ENCODE assay signal across 22 cellular contexts in the genomic region with DNA sequence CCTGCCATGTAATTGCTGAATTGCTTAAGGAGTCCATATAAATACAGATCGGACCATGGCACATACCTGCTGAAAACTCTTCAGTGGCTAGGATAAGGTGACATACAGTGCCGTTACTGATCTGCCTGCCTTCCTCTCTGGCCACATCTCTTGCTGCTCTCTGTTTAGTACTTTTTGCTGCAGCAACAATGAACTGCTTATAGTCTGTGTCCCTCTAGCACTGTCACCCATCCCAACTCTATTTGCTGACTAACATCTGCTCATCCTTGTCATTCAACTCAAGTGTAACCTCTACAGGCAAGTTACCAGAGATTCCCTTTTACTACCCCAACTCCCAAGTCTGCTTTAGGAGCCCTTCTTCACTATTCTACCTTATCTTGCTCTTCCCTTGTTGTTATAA.
"Had no signal": no experiment of that assay in that cellular context is flagged by ENCODE, and none has a peak within 500 bp of the region (broad histone marks: within the 10 kb centered on the region; RNA-seq: fewer than 3 reads in every experiment).

No MANE protein-coding gene starts in this region.

- H3K4me1 Mint-ChIP-seq: activated naive CD8-positive, alpha-beta T cell treated with anti-CD3 and anti-CD28 coated beads, Interleukin-2, amount 50 U/mL, for 24 hours; T-cell had no signal

- H3K27ac Mint-ChIP-seq: activated CD8-positive, alpha-beta T cell treated with anti-CD3 and anti-CD28 coated beads for 36 hours; activated naive CD4-positive, alpha-beta T cell treated with anti-CD3 and anti-CD28 coated beads, Interleukin-2, amount 50 U/mL, for 72 hours; activated naive CD8-positive, alpha-beta T cell treated with anti-CD3 and anti-CD28 coated beads, Interleukin-2, amount 50 U/mL, for 24 hours; activated T-cell treated with anti-CD3 and anti-CD28 coated beads, Interleukin-2, amount 50 U/mL, for 72 hours; activated T-helper 2 cell treated with anti-CD3 and anti-CD28 coated beads, Interferon-gamma antibody, Interleukin-2, Interleukin-4, amounts not matched to agents 10 μg/mL and 5 μg/mL and 100 μg/mL, durations not matched to agents 14 hours and 24 hours and 36 hours; T-cell had no signal

- DNase-seq: activated CD4-positive, alpha-beta T cell treated with anti-CD3 and anti-CD28 coated beads for 4 hours; activated CD8-positive, alpha-beta memory T cell treated with anti-CD3 and anti-CD28 coated beads, Interleukin-2, amount 50 U/mL, for 4 hours; activated CD8-positive, alpha-beta T cell treated with anti-CD3 and anti-CD28 coated beads for 36 hours; activated naive CD8-positive, alpha-beta T cell treated with anti-CD3 and anti-CD28 coated beads, Interleukin-2, amount 50 U/mL, for 24 hours; activated T-cell treated with anti-CD3 and anti-CD28 coated beads, Interleukin-2, amount 50 U/mL, for 72 hours; amniotic stem cell; body of pancreas; central memory CD4-positive, alpha-beta T cell; Karpas-422; MM.1S; NCI-H1105; NCI-H1436; NCI-H1694 treated with DMSO at 0.1 percent for 48 hours; NCI-H2029 treated with DMSO at 0.1 percent for 48 hours; NCI-H69; NK-92 treated with Interleukin-12 subunit alpha and Interleukin-12 subunit beta, amount 100 ng/mL, for 24 hours; OCI-M1; RPMI8226; T-cell had no signal

- H3K27me3 Mint-ChIP-seq: activated CD8-positive, alpha-beta T cell treated with anti-CD3 and anti-CD28 coated beads for 36 hours; activated naive CD8-positive, alpha-beta T cell treated with anti-CD3 and anti-CD28 coated beads, Interleukin-2, amount 50 U/mL, for 24 hours; T-cell had no signal

- H3K36me3 Mint-ChIP-seq: activated naive CD4-positive, alpha-beta T cell treated with anti-CD3 and anti-CD28 coated beads, Interleukin-2, amount 50 U/mL, for 72 hours had no signal

- FAIRE-seq: bronchial epithelial cell had no signal

- H3K4me3 Mint-ChIP-seq: activated CD8-positive, alpha-beta T cell treated with anti-CD3 and anti-CD28 coated beads for 36 hours; activated naive CD8-positive, alpha-beta T cell treated with anti-CD3 and anti-CD28 coated beads, Interleukin-2, amount 50 U/mL, for 24 hours; activated T-cell treated with anti-CD3 and anti-CD28 coated beads, Interleukin-2, amount 50 U/mL, for 72 hours; T-cell had no signal

- H3K9me3 Mint-ChIP-seq: activated CD8-positive, alpha-beta T cell treated with anti-CD3 and anti-CD28 coated beads for 36 hours; activated naive CD4-positive, alpha-beta T cell treated with anti-CD3 and anti-CD28 coated beads, Interleukin-2, amount 50 U/mL, for 72 hours; activated naive CD8-positive, alpha-beta T cell treated with anti-CD3 and anti-CD28 coated beads, Interleukin-2, amount 50 U/mL, for 24 hours; activated T-cell treated with anti-CD3 and anti-CD28 coated beads, Interleukin-2, amount 50 U/mL, for 72 hours; activated T-helper 2 cell treated with anti-CD3 and anti-CD28 coated beads, Interferon-gamma antibody, Interleukin-2, Interleukin-4, amounts not matched to agents 10 μg/mL and 5 μg/mL and 100 μg/mL, durations not matched to agents 14 hours and 24 hours and 36 hours; T-cell had no signal
